ENCODE assay signal across 7 cellular contexts in the genomic region with DNA sequence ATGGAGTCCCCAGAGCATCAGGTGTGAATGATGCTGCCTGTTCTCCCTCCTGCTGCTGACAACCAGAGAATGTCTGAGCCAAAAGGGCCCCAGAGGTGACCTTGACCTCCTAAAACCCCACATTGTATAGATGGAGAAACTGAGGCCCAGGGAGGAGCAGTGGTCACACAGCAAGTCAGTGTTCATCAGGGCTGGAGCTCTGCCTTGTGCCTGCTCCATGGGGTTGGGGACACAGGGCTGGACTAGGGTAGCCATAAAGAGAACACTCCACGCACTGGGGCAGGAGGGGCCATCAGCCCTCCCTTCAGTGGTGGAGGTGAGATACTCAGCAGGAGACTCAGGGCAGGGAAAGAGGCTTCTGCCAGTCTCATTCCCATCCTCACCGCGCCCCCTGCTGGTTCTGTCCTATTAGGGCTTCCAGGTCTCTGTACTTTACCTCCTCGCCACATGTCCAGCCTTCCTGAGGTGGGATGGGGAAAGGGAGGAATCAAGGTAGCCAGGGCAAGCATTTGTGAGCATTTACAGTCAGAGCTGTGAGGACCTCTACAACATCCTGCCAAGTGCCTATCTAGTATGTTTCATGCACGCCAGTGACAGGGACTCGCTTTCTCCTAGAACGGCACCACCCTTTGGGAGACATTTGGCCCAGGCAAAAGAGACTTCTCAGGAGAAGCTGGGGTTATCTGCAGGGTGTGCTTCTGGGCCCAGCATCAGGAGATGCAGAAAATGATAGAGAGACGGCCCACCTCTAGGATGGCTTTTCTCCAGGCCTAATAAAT. TPM values are rescaled to one million over a fixed set of nuclear protein-coding genes. Genes with fewer than 3 reads are reported as not detected.
DNase-seq lines count a peak whose midpoint lies in the region; ATAC-seq, FAIRE-seq and TF ChIP-seq lines count a peak whose summit lies in the region.

No MANE protein-coding gene starts in this region.

- H3K9ac ChIP-seq in keratinocyte (ENCODE audit: control insufficient read depth, extremely low read depth, insufficient read depth, low read length), result no peak overlapping the region

- no peaks in the 10 kb centered on the region for H3K79me2 ChIP-seq in keratinocyte (ENCODE audit: control insufficient read depth, insufficient read depth, low read length)

- peaks cover 2% of the 10 kb centered on the region for H4K20me1 ChIP-seq in keratinocyte (ENCODE audit: control insufficient read depth, extremely low read depth, insufficient read depth, low read length)

- H3K27ac ChIP-seq in breast epithelium (no peak overlapping the region), keratinocyte (ENCODE audit: control insufficient read depth, insufficient read depth, low read length) (no peak overlapping the region)

- DNase-seq in NCI-H1048 (lab: John Stamatoyannopoulos, UW), result peak; percentile 29
- DNase-seq in WTC11 (ENCODE audit: low spot score), result peak; percentile 89
- peak in 1 of 2 donors; percentile 72 for DNase-seq in breast epithelium (ENCODE audit: low spot score in 2 of 2)
- DNase-seq in keratinocyte (ENCODE audit: low read depth, low spot score), result no peak
- peak; percentile 46 for DNase-seq in stimulated activated CD4-positive, alpha-beta T cell treated with anti-CD3 and anti-CD28 coated beads, Interleukin-2, amount 100 ng/mL, for 4 hours (ENCODE audit: low read depth)
- DNase-seq in NCI-H2081 treated with DMSO at 0.1 percent for 48 hours (lab: John Stamatoyannopoulos, UW), result no peak

- no peak overlapping the region for H3K4me3 Mint-ChIP-seq in WTC11

- no peaks in the 10 kb centered on the region; the same call in 1 of the 2 replicates for H3K27me3 Mint-ChIP-seq in WTC11 (ENCODE audit: low read depth)

- no peak overlapping the region for H3K4me2 ChIP-seq in keratinocyte (ENCODE audit: control insufficient read depth, extremely low read depth, insufficient read depth, low read depth, low read length)

- intact Hi-C loops in breast epithelium (cut with DNase I; ENCODE audit: low total_unique reads), result no loop called here

- peak; percentile 91 for TF ChIP-seq CTCF in GM12873 (IDR thresholded peaks at IDR 0.05; ENCODE audit: insufficient read depth, low read depth, low read length, missing control alignments)
- peak; percentile 82 for TF ChIP-seq CTCF in WTC11 (IDR thresholded peaks at IDR 0.05)
- TF ChIP-seq CTCF in breast epithelium (IDR thresholded peaks at IDR 0.05), result peak; percentile 23 to 51 (median 47)
- peak; percentile 92 for TF ChIP-seq CTCF in keratinocyte (optimal IDR thresholded peaks at IDR 0.05 in 1 of 3, IDR thresholded peaks at IDR 0.05 in 1 of 3, conservative IDR thresholded peaks at IDR 0.05 in 1 of 3; ENCODE audit: extremely low read depth in 1 of 3, insufficient read depth in 2 of 3, low read length in 3 of 3)

- no peaks in the 10 kb centered on the region for H3K9me3 ChIP-seq in breast epithelium
- H3K9me3 ChIP-seq in keratinocyte (ENCODE audit: control insufficient read depth, low read depth, low read length), result no peaks in the 10 kb centered on the region

- no peak for TF ChIP-seq POLR2A in breast epithelium (IDR thresholded peaks at IDR 0.05)

- dilution Hi-C loops in keratinocyte (cut with MboI; ENCODE audit: extremely low pct_ligation_motif_present, low sequenced_read_pairs), result loop anchor here (25.0 kb wide), 1 partner anchor 180 kb away; no protein-coding TSS in a partner anchor

- 0 out of 2 replicates have a peak, but pooled peaks cover 5% of the 10 kb centered on the region for H3K4me1 Mint-ChIP-seq in WTC11

- no peaks in the 10 kb centered on the region for H3K4me1 ChIP-seq in breast epithelium
- H3K4me1 ChIP-seq in keratinocyte (ENCODE audit: control insufficient read depth, extremely low read depth, insufficient read depth, low read length), result peaks cover 4% of the 10 kb centered on the region

- H3K9me1 ChIP-seq in keratinocyte (ENCODE audit: control insufficient read depth, extremely low read depth, insufficient read depth, low read length), result no peaks in the 10 kb centered on the region

- no peak overlapping the region for H2AFZ ChIP-seq in keratinocyte (ENCODE audit: control insufficient read depth, low read length)

- no peaks in the 10 kb centered on the region for H3K36me3 Mint-ChIP-seq in WTC11

- CTCF ChIA-PET in WTC11 (lab: Charles Lee), result interaction anchor here (0.6 to 3.7 kb wide), 14 partner anchors 8 to 219 kb away, joined by 3 to 24 read pairs (median 4); no protein-coding TSS in a partner anchor

- no peak overlapping the region for H3K27ac Mint-ChIP-seq in WTC11

- H3K36me3 ChIP-seq in breast epithelium, result no peaks in the 10 kb centered on the region
- H3K36me3 ChIP-seq in keratinocyte (ENCODE audit: control insufficient read depth in 2 of 2, extremely low read depth in 1 of 2, insufficient read depth in 2 of 2, low read length in 2 of 2), result no peaks in the 10 kb centered on the region

- FAIRE-seq in keratinocyte (lab: Jason Lieb, UNC), result peak; percentile 53

- POLR2A ChIA-PET in WTC11 (lab: Charles Lee), result no interaction called here

- peak; percentile 91 for ATAC-seq in WTC11

- H3K27me3 ChIP-seq in breast epithelium, result no peaks in the 10 kb centered on the region
- H3K27me3 ChIP-seq in keratinocyte (ENCODE audit: control insufficient read depth, extremely low read depth, insufficient read depth, low read length), result no peaks in the 10 kb centered on the region

- no peaks in the 10 kb centered on the region for H3K9me3 Mint-ChIP-seq in WTC11

- H3K4me3 ChIP-seq in breast epithelium (no peak overlapping the region), keratinocyte (ENCODE audit: control insufficient read depth in 2 of 3, extremely low read depth in 1 of 3, insufficient read depth in 2 of 3, low read depth in 1 of 3, low read length in 3 of 3) (no peak overlapping the region)

TF ChIP-seq in WTC11, 78 proteins besides CTCF, POLR2A, EP300 and RAD21:
- TF ChIP-seq FOXP1 (CRISPR knock-in tag; IDR thresholded peaks at IDR 0.05; ENCODE audit: borderline replicate concordance) (no peak), ZNF396 (CRISPR knock-in tag; IDR thresholded peaks at IDR 0.05; ENCODE audit: borderline replicate concordance) (no peak), NFYB (CRISPR knock-in tag; conservative IDR thresholded peaks at IDR 0.05; ENCODE audit: low read depth) (no peak), ZNF423 (CRISPR knock-in tag; IDR thresholded peaks at IDR 0.05) (no peak), RELA (CRISPR knock-in tag; IDR thresholded peaks at IDR 0.05; ENCODE audit: borderline replicate concordance) (no peak), CREB1 (CRISPR knock-in tag; IDR thresholded peaks at IDR 0.05) (no peak), ZNF138 (CRISPR knock-in tag; conservative IDR thresholded peaks at IDR 0.05) (no peak), NR2C2 (CRISPR knock-in tag; IDR thresholded peaks at IDR 0.05) (no peak), USF2 (CRISPR knock-in tag; IDR thresholded peaks at IDR 0.05) (no peak), IRF2 (CRISPR knock-in tag; IDR thresholded peaks at IDR 0.05; ENCODE audit: borderline replicate concordance, low read depth) (no peak)

RNA-seq across cellular contexts. Expression of gene NEU3, which starts 43.2 kb away (rescaled TPM):
- total RNA-seq in WTC11 (2021), result 13.5 to 16.4 TPM (median 15.9 TPM) in 3 replicates
- 10 to 100 TPM; 11.8 to 12.8 (median 12.4) TPM for total RNA-seq in breast epithelium
- polyA plus RNA-seq in keratinocyte, result 7.1 to 10.2 TPM (median 8.2 TPM) in 3 replicates
- 5.6 TPM for polyA plus RNA-seq in keratinocyte (2011; ENCODE audit: low read depth)
- polyA plus RNA-seq in keratinocyte (2011; cell fraction: cytosol; rRNA removed), result 4.4 and 5.7 TPM in 2 replicates
- 19.7 and 19.9 TPM in 2 replicates for polyA plus RNA-seq in keratinocyte (2011; cell fraction: nucleus; rRNA removed)
- 3.1 and 4.9 TPM in 2 replicates for polyA plus RNA-seq in keratinocyte (2012; ENCODE audit: low replicate concordance)
- 11.8 to 21.3 TPM (median 21.2 TPM) in 3 replicates for polyA minus RNA-seq in keratinocyte
- polyA minus RNA-seq in keratinocyte (2011; cell fraction: cytosol; rRNA and poly(A)+ RNA removed), result 16.1 TPM
- polyA minus RNA-seq in keratinocyte (2011; cell fraction: nucleus; rRNA and poly(A)+ RNA removed), result 21.2 and 24.8 TPM in 2 replicates

Comparison
In these comparisons a context has a peak if more than half of its experiments do, and no peak if none do; other contexts are left out.
1. DNase-seq: peak in NCI-H1048 (single experiment), WTC11 (single experiment) and stimulated activated CD4-positive, alpha-beta T cell treated with anti-CD3 and anti-CD28 coated beads, Interleukin-2, amount 100 ng/mL, for 4 hours (single experiment); none in keratinocyte (single experiment) and NCI-H2081 treated with DMSO at 0.1 percent for 48 hours (single experiment).
2. Peak in every context shown above with its lines, with median percentiles within 50 percentile points of each other: CTCF ChIP-seq.